8 cellular contexts compared by ENCODE assay signal in the genomic region with DNA sequence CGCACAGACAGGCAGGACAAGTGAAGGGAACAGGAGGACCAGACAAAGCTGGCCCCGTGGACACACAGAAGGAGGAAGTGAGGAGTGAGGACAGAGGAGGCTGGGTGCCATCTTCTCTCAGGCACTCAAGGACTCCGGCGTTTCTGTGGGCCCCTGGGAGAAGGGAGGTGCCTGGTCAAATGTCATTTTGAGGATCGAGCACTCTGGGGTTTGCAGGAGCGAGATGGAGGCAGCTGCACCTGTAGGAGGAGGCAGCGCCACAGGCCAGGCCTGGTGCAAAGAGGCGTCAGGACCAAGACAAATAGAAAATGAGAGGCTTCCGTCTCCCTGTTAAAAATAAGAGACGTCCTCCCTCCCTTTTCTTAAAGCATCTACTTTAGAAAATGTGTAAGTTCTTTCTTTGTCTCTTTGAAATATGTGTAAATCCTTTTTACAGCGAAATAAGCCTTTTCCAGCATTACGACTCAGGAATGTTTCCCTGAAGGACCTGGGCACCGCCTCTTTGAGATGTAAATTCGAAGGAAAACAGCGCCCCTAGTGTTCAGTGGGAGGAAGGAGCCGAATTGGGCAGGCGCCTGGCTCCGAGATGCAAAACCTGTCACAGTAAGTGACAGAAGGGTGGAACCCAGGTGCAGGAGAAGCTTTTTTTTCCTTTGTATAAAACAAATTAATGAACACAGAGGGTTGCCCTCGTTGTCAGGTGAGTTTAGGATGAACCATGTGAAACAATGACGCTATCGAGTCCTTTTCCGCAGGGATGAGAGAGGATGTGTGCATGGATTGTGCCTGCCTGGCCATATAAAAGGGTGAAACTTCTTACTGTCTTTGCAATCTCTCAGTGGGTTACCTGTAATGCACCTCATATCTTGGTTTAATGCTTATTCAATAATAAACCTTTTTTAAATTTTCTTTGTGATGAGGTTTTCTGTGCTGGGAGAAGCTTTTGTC. TPM values are rescaled to one million over a fixed set of nuclear protein-coding genes. Genes with fewer than 3 reads are reported as not detected.
DNase-seq lines count a peak whose midpoint lies in the region; ATAC-seq and TF ChIP-seq lines count a peak whose summit lies in the region.

No MANE protein-coding gene starts in this region.

- peak; percentile 79 for ATAC-seq in left lobe of liver
- ATAC-seq in upper lobe of left lung (ENCODE audit: low FRiP score in 2 of 2), result peak in 1 of 2 donors; percentile 51
- ATAC-seq in stimulated activated memory B cell treated with anti-CD40 and anti-IgM and Interleukin-4, amounts not matched to agents 10 μg/mL and 1 μg/mL and 100 μg/mL, for 72 hours, result no peak

- no peak overlapping the region for H3K4me3 ChIP-seq in brain microvascular endothelial cell (ENCODE audit: low read depth, low read length)
- no peak overlapping the region for H3K4me3 ChIP-seq in upper lobe of left lung

- WGBS in upper lobe of left lung, 2 donors, result 38 to 40% methylated on average over 22 of the region's 22 CpGs

- H3K27ac ChIP-seq in brain microvascular endothelial cell (no peak overlapping the region), upper lobe of left lung (no peak overlapping the region)

- no peak for TF ChIP-seq POLR2A in upper lobe of left lung (IDR thresholded peaks at IDR 0.05)

- in situ Hi-C loops in brain microvascular endothelial cell (cut with HindIII; ENCODE audit: low pct_ligation_motif_present, low sequenced_read_pairs), result no loop called here

- peaks cover 33% of the 10 kb centered on the region for H3K27me3 Mint-ChIP-seq in stimulated activated memory B cell treated with anti-CD40 and anti-IgM and Interleukin-4, amounts not matched to agents 10 μg/mL and 1 μg/mL and 100 μg/mL, for 72 hours

- H3K4me3 Mint-ChIP-seq in stimulated activated memory B cell treated with anti-CD40 and anti-IgM and Interleukin-4, amounts not matched to agents 10 μg/mL and 1 μg/mL and 100 μg/mL, for 72 hours, result no peak overlapping the region

- H3K4me1 Mint-ChIP-seq in stimulated activated memory B cell treated with anti-CD40 and anti-IgM and Interleukin-4, amounts not matched to agents 10 μg/mL and 1 μg/mL and 100 μg/mL, for 72 hours, result peaks cover 6% of the 10 kb centered on the region

- TF ChIP-seq EP300 in upper lobe of left lung (IDR thresholded peaks at IDR 0.05), result no peak

- H3K9me3 ChIP-seq in upper lobe of left lung, result no peaks in the 10 kb centered on the region

- H3K27me3 ChIP-seq in brain microvascular endothelial cell (replicated peaks), result no peaks in the 10 kb centered on the region
- no peaks in the 10 kb centered on the region for H3K27me3 ChIP-seq in upper lobe of left lung

- H3K36me3 ChIP-seq in brain microvascular endothelial cell (replicated peaks) (no peaks in the 10 kb centered on the region), upper lobe of left lung (no peaks in the 10 kb centered on the region)

- no peaks in the 10 kb centered on the region for H3K36me3 Mint-ChIP-seq in stimulated activated memory B cell treated with anti-CD40 and anti-IgM and Interleukin-4, amounts not matched to agents 10 μg/mL and 1 μg/mL and 100 μg/mL, for 72 hours

- DNase-seq in NCI-H2081 (lab: John Stamatoyannopoulos, UW) (peak; percentile 17 to 40), NCI-H2081 treated with DMSO at 0.1 percent for 48 hours (lab: John Stamatoyannopoulos, UW) (no peak), NCI-H2171 treated with DMSO at 0.1 percent for 48 hours (lab: John Stamatoyannopoulos, UW) (peak; percentile 70), brain microvascular endothelial cell (peak; percentile 53), left lobe of liver (ENCODE audit: low spot score) (no peak), upper lobe of left lung (no peak)

- H3K27ac Mint-ChIP-seq in stimulated activated memory B cell treated with anti-CD40 and anti-IgM and Interleukin-4, amounts not matched to agents 10 μg/mL and 1 μg/mL and 100 μg/mL, for 72 hours, result no peak overlapping the region

- TF ChIP-seq CTCF in GM12874 (IDR thresholded peaks at IDR 0.05; ENCODE audit: insufficient read depth, low read depth, low read length), result peak; percentile 75
- TF ChIP-seq CTCF in brain microvascular endothelial cell (IDR thresholded peaks at IDR 0.05; ENCODE audit: low read depth, low read length, missing control alignments), result peak; percentile 77
- TF ChIP-seq CTCF in upper lobe of left lung (IDR thresholded peaks at IDR 0.05), result peak; percentile 18 to 74 (median 60)

- H3K4me1 ChIP-seq in upper lobe of left lung, result no peaks in the 10 kb centered on the region

- peaks cover 4% of the 10 kb centered on the region for H3K9me3 Mint-ChIP-seq in stimulated activated memory B cell treated with anti-CD40 and anti-IgM and Interleukin-4, amounts not matched to agents 10 μg/mL and 1 μg/mL and 100 μg/mL, for 72 hours

RNA-seq across cellular contexts. Expression of a gene that starts 1.4 kb away (rescaled TPM):
- total RNA-seq in left lobe of liver (not detected), upper lobe of left lung (1 to 10 TPM in 2 of 6 donors, under 1 TPM in 4; 0.03 to 1.3 (median 0.65) TPM)

Comparison
In these comparisons a context has a peak if more than half of its experiments do, and no peak if none do; other contexts are left out.
1. DNase-seq: peak in NCI-H2081 (2 of 2), NCI-H2171 treated with DMSO at 0.1 percent for 48 hours (single experiment) and brain microvascular endothelial cell (single experiment); none in NCI-H2081 treated with DMSO at 0.1 percent for 48 hours (single experiment), left lobe of liver (single experiment) and upper lobe of left lung (0 of 2).
2. Peak in every context shown above with its lines, with median percentiles within 50 percentile points of each other: CTCF ChIP-seq.